In genomic region chr5:39995990-39996389, GRCh38 we compare ENCODE assay signal across 19 cellular contexts.
DNase-seq lines count a peak whose midpoint lies in the region; ATAC-seq, FAIRE-seq and TF ChIP-seq lines count a peak whose summit lies in the region.
"Had no signal": no experiment of that assay in that cellular context is flagged by ENCODE, and none has a peak within 500 bp of the region (broad histone marks: within the 10 kb centered on the region; RNA-seq: fewer than 3 reads in every experiment).

No MANE protein-coding gene starts in this region.

- peak; percentile 13 for DNase-seq in HPDE6-E6E7 (ENCODE audit: extremely low spot score)
- peak; percentile 20 for DNase-seq in RWPE1 (ENCODE audit: low spot score)
- peak; percentile 65 for DNase-seq in bronchial epithelial cell (ENCODE audit: low read depth)
- DNase-seq in keratinocyte (ENCODE audit: low read depth, low spot score) = no peak
- DNase-seq in D341Med (ENCODE audit: low spot score) = no peak
- DNase-seq: C1 segment of cervical spinal cord; Calu3; CD4-positive, alpha-beta memory T cell; COR-L47; DMS153; DND-41; HFFc6 had no signal

- H3K9me3 ChIP-seq in keratinocyte (ENCODE audit: control insufficient read depth, low read depth, low read length) = no peaks in the 10 kb centered on the region
- H3K9me3 ChIP-seq: HAP-1 had no signal

- no peaks in the 10 kb centered on the region for H3K27me3 ChIP-seq in bronchial epithelial cell (ENCODE audit: control insufficient read depth, insufficient read depth, low read length)
- no peaks in the 10 kb centered on the region for H3K27me3 ChIP-seq in keratinocyte (ENCODE audit: control insufficient read depth, extremely low read depth, insufficient read depth, low read length)

- no peak overlapping the region for H3K9ac ChIP-seq in keratinocyte (ENCODE audit: control insufficient read depth, extremely low read depth, insufficient read depth, low read length)

- no peaks in the 10 kb centered on the region for H3K9me1 ChIP-seq in keratinocyte (ENCODE audit: control insufficient read depth, extremely low read depth, insufficient read depth, low read length)

- no peak for FAIRE-seq in bronchial epithelial cell (lab: Jason Lieb, UNC)
- FAIRE-seq in keratinocyte (lab: Jason Lieb, UNC) = peak; percentile 52
- FAIRE-seq: G401.6, GM12892, GM19239 had no signal

- TF ChIP-seq CTCF in RWPE1 (conservative IDR thresholded peaks at IDR 0.05; ENCODE audit: low read depth) (no peak), bronchial epithelial cell (IDR thresholded peaks at IDR 0.05; ENCODE audit: insufficient read depth, low read length, severe bottlenecking) (no peak), keratinocyte (optimal IDR thresholded peaks at IDR 0.05 in 1 of 3, IDR thresholded peaks at IDR 0.05 in 1 of 3, conservative IDR thresholded peaks at IDR 0.05 in 1 of 3; ENCODE audit: extremely low read depth in 1 of 3, insufficient read depth in 2 of 3, low read length in 3 of 3) (no peak)

- no peaks in the 10 kb centered on the region for H3K4me1 ChIP-seq in keratinocyte (ENCODE audit: control insufficient read depth, extremely low read depth, insufficient read depth, low read length)
- H3K4me1 ChIP-seq: HAP-1 had no signal

- H3K36me3 ChIP-seq in bronchial epithelial cell (ENCODE audit: control insufficient read depth, insufficient read depth, low read length) (no peaks in the 10 kb centered on the region), keratinocyte (ENCODE audit: control insufficient read depth in 2 of 2, extremely low read depth in 1 of 2, insufficient read depth in 2 of 2, low read length in 2 of 2) (no peaks in the 10 kb centered on the region)
- H3K36me3 ChIP-seq: HAP-1 had no signal

- H3K27ac ChIP-seq in RWPE1 (no peak overlapping the region), keratinocyte (ENCODE audit: control insufficient read depth, insufficient read depth, low read length) (no peak overlapping the region)

- dilution Hi-C loops in keratinocyte (cut with MboI; ENCODE audit: extremely low pct_ligation_motif_present, low sequenced_read_pairs) = no loop called here

- no peak overlapping the region for H3K4me2 ChIP-seq in keratinocyte (ENCODE audit: control insufficient read depth, extremely low read depth, insufficient read depth, low read depth, low read length)
- H3K4me2 ChIP-seq: GM23338 had no signal

- H3K79me2 ChIP-seq in keratinocyte (ENCODE audit: control insufficient read depth, insufficient read depth, low read length) = no peaks in the 10 kb centered on the region

- no peak for ATAC-seq in HG03442 (IDR thresholded peaks at IDR 0.05; ENCODE audit: unreplicated experiment)
- no peak for ATAC-seq in GM21515 (IDR thresholded peaks at IDR 0.05; ENCODE audit: unreplicated experiment)
- ATAC-seq: GM23338 had no signal

- no peaks in the 10 kb centered on the region for H4K20me1 ChIP-seq in keratinocyte (ENCODE audit: control insufficient read depth, extremely low read depth, insufficient read depth, low read length)

- no peak overlapping the region for H2AFZ ChIP-seq in keratinocyte (ENCODE audit: control insufficient read depth, low read length)
- H2AFZ ChIP-seq: GM23338 had no signal

- CTCF ChIA-PET in RWPE1 (lab: Yijun Ruan, JAX) = no interaction called here

- POLR2A ChIA-PET in RWPE1 (lab: Yijun Ruan, JAX; ENCODE audit: low non-redundant PET) = no interaction called here

- H3K4me3 ChIP-seq in bronchial epithelial cell (ENCODE audit: low read depth, low read length) (no peak overlapping the region), keratinocyte (ENCODE audit: control insufficient read depth in 2 of 3, extremely low read depth in 1 of 3, insufficient read depth in 2 of 3, low read depth in 1 of 3, low read length in 3 of 3) (no peak overlapping the region)
- H3K4me3 ChIP-seq: GM23338, HAP-1 had no signal

Comparison
In these comparisons a context has a peak if more than half of its experiments do, and no peak if none do; other contexts are left out.
1. DNase-seq: peak in HPDE6-E6E7 (single experiment), RWPE1 (single experiment) and bronchial epithelial cell (single experiment); none in keratinocyte (single experiment) and D341Med (single experiment).